Comparison of ENCODE assay signal across 8 cellular contexts in genomic region chr6:130697661-130698535, GRCh38.
A peak's percentile ranks its signal among the peaks of the same experiment; 100 is the strongest.
DNase-seq lines count a peak whose midpoint lies in the region; ATAC-seq and TF ChIP-seq lines count a peak whose summit lies in the region.

No MANE protein-coding gene starts in this region.

- CTCF ChIA-PET in activated CD4-positive, alpha-beta memory T cell treated with anti-CD3 and anti-CD28 coated beads, Interleukin-2, amount 10 ng/mL, durations not matched to agents 7 days and 5 days (lab: Charles Lee), result interaction anchor here (0.6 to 2.5 kb wide), 54 partner anchors 11 to 657 kb away, joined by 3 to 31 read pairs (median 5); partner anchors contain the start of gene TMEM200A

- H3K9me3 ChIP-seq in neuronal stem cell (replicated peaks in 1 of 2; ENCODE audit: control insufficient read depth in 2 of 2, insufficient read depth in 1 of 2, low read depth in 1 of 2, low read length in 2 of 2) (no peaks in the 10 kb centered on the region), transverse colon (no peaks in the 10 kb centered on the region)

- POLR2A ChIA-PET in activated CD4-positive, alpha-beta memory T cell treated with anti-CD3 and anti-CD28 coated beads, Interleukin-2, amount 10 ng/mL, durations not matched to agents 7 days and 5 days (lab: Charles Lee), result interaction anchor here (0.7 to 1.9 kb wide), 7 partner anchors 11 to 474 kb away, joined by 3 to 9 read pairs (median 3); no protein-coding TSS in a partner anchor

- H2AK5ac ChIP-seq in neuronal stem cell (ENCODE audit: low read depth, low read length), result no peak overlapping the region

- H3K4me3 ChIP-seq in epithelial cell of esophagus (ENCODE audit: low read length), result no peak overlapping the region
- no peak overlapping the region for H3K4me3 ChIP-seq in neuronal stem cell (ENCODE audit: low read length in 2 of 2)
- H3K4me3 ChIP-seq in transverse colon, result no peak overlapping the region

- H3K4me1 ChIP-seq in neuronal stem cell (ENCODE audit: control insufficient read depth in 2 of 2, insufficient read depth in 1 of 2, low read depth in 1 of 2, low read length in 2 of 2), result no peaks in the 10 kb centered on the region
- H3K4me1 ChIP-seq in transverse colon, result no peaks in the 10 kb centered on the region

- no peak overlapping the region for H3K23ac ChIP-seq in neuronal stem cell (ENCODE audit: low read depth, low read length, poor library complexity)

- H3K27me3 Mint-ChIP-seq in activated CD4-positive, alpha-beta memory T cell treated with anti-CD3 and anti-CD28 coated beads, Interleukin-2, amount 10 ng/mL, durations not matched to agents 7 days and 5 days, result no peaks in the 10 kb centered on the region

- TF ChIP-seq EP300 in transverse colon (IDR thresholded peaks at IDR 0.05; ENCODE audit: low read depth), result no peak

- H2BK15ac ChIP-seq in neuronal stem cell (ENCODE audit: low read length), result no peak overlapping the region

- peak overlapping the region; percentile 33 for H3K4me3 Mint-ChIP-seq in activated CD4-positive, alpha-beta memory T cell treated with anti-CD3 and anti-CD28 coated beads, Interleukin-2, amount 10 ng/mL, durations not matched to agents 7 days and 5 days

- H3K27ac Mint-ChIP-seq in activated CD4-positive, alpha-beta memory T cell treated with anti-CD3 and anti-CD28 coated beads, Interleukin-2, amount 10 ng/mL, durations not matched to agents 7 days and 5 days, result no peak overlapping the region

- H3K9me3 Mint-ChIP-seq in activated CD4-positive, alpha-beta memory T cell treated with anti-CD3 and anti-CD28 coated beads, Interleukin-2, amount 10 ng/mL, durations not matched to agents 7 days and 5 days, result peaks cover 6% of the 10 kb centered on the region

- H3K36me3 ChIP-seq in neuronal stem cell (replicated peaks in 1 of 2; ENCODE audit: control insufficient read depth in 2 of 2, insufficient read depth in 2 of 2, low read length in 2 of 2) (no peaks in the 10 kb centered on the region), transverse colon (no peaks in the 10 kb centered on the region)

- peak; percentile 88 for TF ChIP-seq CTCF in epithelial cell of esophagus (IDR thresholded peaks at IDR 0.05; ENCODE audit: insufficient read depth, low read depth, low read length, missing control alignments)
- peak; percentile 46 to 66 (median 60) for TF ChIP-seq CTCF in transverse colon (IDR thresholded peaks at IDR 0.05)

- in situ Hi-C loops in transverse colon (cut with MboI; ENCODE audit: low pct_ligation_motif_present in 1 of 4, low pct_unique_long_range_greater_than_20kb in 1 of 4, low sequenced_read_pairs in 3 of 4), result loop anchor here in 1 of 4 donors (25.0 kb wide), 1 partner anchor 386 kb away; no protein-coding TSS in a partner anchor

- no peak overlapping the region for H3K4me2 ChIP-seq in neuronal stem cell (ENCODE audit: insufficient read depth, low read length, poor library complexity, severe bottlenecking)

- H3K27ac ChIP-seq in neuronal stem cell (replicated peaks; ENCODE audit: low read length), result no peak overlapping the region
- no peak overlapping the region for H3K27ac ChIP-seq in transverse colon

- no peak for TF ChIP-seq POLR2A in transverse colon (IDR thresholded peaks at IDR 0.05)

- WGBS in neuronal stem cell (ENCODE audit: extremely low coverage in 2 of 2, insufficient read length in 2 of 2, insufficient replicate concordance in 1 of 2), 2 donors, result no CpG with 5 or more reads among the region's 5 CpGs
- 7 to 21% methylated on average over 5 of the region's 5 CpGs for WGBS in transverse colon (ENCODE audit: low coverage in 1 of 2), 2 donors

- H3K27me3 ChIP-seq in neuronal stem cell (ENCODE audit: control insufficient read depth in 3 of 3, insufficient read depth in 3 of 3, low read depth in 1 of 3, low read length in 3 of 3) (no peaks in the 10 kb centered on the region), transverse colon (no peaks in the 10 kb centered on the region)

- ATAC-seq in HG02678 (IDR thresholded peaks at IDR 0.05; ENCODE audit: unreplicated experiment), result peak; percentile 94

- no peak overlapping the region for H4K8ac ChIP-seq in neuronal stem cell (ENCODE audit: low read depth, low read length)

- no peak overlapping the region for H3K14ac ChIP-seq in neuronal stem cell (ENCODE audit: low read length)

- H2BK5ac ChIP-seq in neuronal stem cell (ENCODE audit: low read length), result no peak overlapping the region

- intact Hi-C loops in transverse colon (cut with DNase I; ENCODE audit: low total_unique reads), result no loop called here

- no peak overlapping the region for H2AFZ ChIP-seq in neuronal stem cell (ENCODE audit: low read length)

- H3K18ac ChIP-seq in neuronal stem cell (ENCODE audit: low read length), result no peak overlapping the region

- H4K91ac ChIP-seq in neuronal stem cell (ENCODE audit: low read depth, low read length, poor library complexity), result no peak overlapping the region

- H3K4ac ChIP-seq in neuronal stem cell (ENCODE audit: low read length), result no peak overlapping the region

- DNase-seq in activated gamma-delta T cell treated with Interleukin-2 at 50 U/mL for 16 hours, result peak; percentile 46
- DNase-seq in activated gamma-delta T cell (lab: John Stamatoyannopoulos, UW), result no peak
- peak; percentile 32 to 46 for DNase-seq in NCI-H1930 (lab: John Stamatoyannopoulos, UW)
- DNase-seq in activated CD4-positive, alpha-beta memory T cell treated with anti-CD3 and anti-CD28 coated beads, Interleukin-2, amount 10 ng/mL, durations not matched to agents 7 days and 5 days, result peak; percentile 79
- peak; percentile 58 for DNase-seq in epithelial cell of esophagus (ENCODE audit: low read depth)
- peak; percentile 29 for DNase-seq in neuronal stem cell (ENCODE audit: low spot score)
- peak; percentile 27 for DNase-seq in transverse colon

- peaks cover 17% of the 10 kb centered on the region for H3K36me3 Mint-ChIP-seq in activated CD4-positive, alpha-beta memory T cell treated with anti-CD3 and anti-CD28 coated beads, Interleukin-2, amount 10 ng/mL, durations not matched to agents 7 days and 5 days (ENCODE audit: low read depth)

- no peak overlapping the region for H2BK12ac ChIP-seq in neuronal stem cell (ENCODE audit: low read length)

- no peaks in the 10 kb centered on the region for H3K79me1 ChIP-seq in neuronal stem cell (ENCODE audit: low read depth, low read length)

- H3K4me1 Mint-ChIP-seq in activated CD4-positive, alpha-beta memory T cell treated with anti-CD3 and anti-CD28 coated beads, Interleukin-2, amount 10 ng/mL, durations not matched to agents 7 days and 5 days, result peaks cover 39% of the 10 kb centered on the region

- H2BK120ac ChIP-seq in neuronal stem cell (ENCODE audit: low read depth, low read length), result no peak overlapping the region

- no peak overlapping the region for H3K9ac ChIP-seq in neuronal stem cell (ENCODE audit: low read depth, low read length, poor library complexity)
